ENCODE assay signal across 29 cellular contexts in genomic region chr4:9773464-9773863, GRCh38. TPM values are rescaled to one million over a fixed set of nuclear protein-coding genes. Genes with fewer than 3 reads are reported as not detected.
"Had no signal": no experiment of that assay in that cellular context is flagged by ENCODE, and none has a peak within 500 bp of the region (broad histone marks: within the 10 kb centered on the region; RNA-seq: fewer than 3 reads in every experiment).

No MANE protein-coding gene starts in this region.

- H3K36me3 ChIP-seq: adrenal gland, brain microvascular endothelial cell, breast epithelium had no signal

- H3K27me3 ChIP-seq: adrenal gland, body of pancreas, brain microvascular endothelial cell, breast epithelium had no signal

- H3K27ac ChIP-seq: adrenal gland, body of pancreas, brain microvascular endothelial cell, breast epithelium, VCaP had no signal

- H3K4me1 ChIP-seq: adrenal gland, body of pancreas, breast epithelium had no signal

- DNase-seq: activated CD4-positive, alpha-beta memory T cell treated with anti-CD3 and anti-CD28 coated beads, Interleukin-2, amount 10 ng/mL, durations not matched to agents 7 days and 5 days; activated CD4-positive, alpha-beta T cell treated with anti-CD3 and anti-CD28 coated beads for 1 hour; activated CD4-positive, alpha-beta T cell treated with anti-CD3 and anti-CD28 coated beads for 36 hours; activated CD4-positive, alpha-beta T cell treated with anti-CD3 and anti-CD28 coated beads for 48 hours; activated CD4-positive, alpha-beta T cell treated with anti-CD3 and anti-CD28 coated beads, Interleukin-2, amount 10 ng/mL, durations not matched to agents 7 days and 5 days; activated CD4-positive, alpha-beta T cell treated with anti-CD3 and anti-CD28 coated beads, Interleukin-2, amount 50 U/mL, for 48 hours; activated CD4-positive, CD25-positive, alpha-beta regulatory T cell; activated CD8-positive, alpha-beta memory T cell treated with anti-CD3 and anti-CD28 coated beads for 24 hours; activated CD8-positive, alpha-beta memory T cell treated with anti-CD3 and anti-CD28 coated beads, Interleukin-2, amount 10 ng/mL, durations not matched to agents 7 days and 5 days; activated CD8-positive, alpha-beta memory T cell treated with anti-CD3 and anti-CD28 coated beads, Interleukin-2, amount 50 U/mL, for 48 hours; activated CD8-positive, alpha-beta T cell treated with anti-CD3 and anti-CD28 coated beads, Interleukin-2, amount 10 ng/mL, durations not matched to agents 7 days and 5 days; activated effector memory CD4-positive, alpha-beta T cell treated with anti-CD3 and anti-CD28 coated beads, Interleukin-2, amount 50 U/mL, for 16 hours; activated gamma-delta T cell treated with Interleukin-2 at 50 U/mL for 16 hours; activated naive CD4-positive, alpha-beta T cell; activated naive CD4-positive, alpha-beta T cell treated with anti-CD3 and anti-CD28 coated beads for 36 hours; activated naive CD4-positive, alpha-beta T cell treated with anti-CD3 and anti-CD28 coated beads, Interleukin-2, amount 50 U/mL, for 16 hours; activated naive CD8-positive, alpha-beta T cell treated with anti-CD3 and anti-CD28 coated beads for 36 hours; activated T-cell treated with anti-CD3 and anti-CD28 coated beads, Interleukin-2, amount 50 U/mL, for 4 hours; activated T-cell treated with anti-CD3 and anti-CD28 coated beads, Interleukin-2, amount 50 U/mL, for 72 hours; adrenal gland; amniotic stem cell; aorta; body of pancreas; brain microvascular endothelial cell; central memory CD4-positive, alpha-beta T cell; T-helper 2 cell; T-helper 9 cell had no signal

- H3K4me3 ChIP-seq: adrenal gland, body of pancreas, breast epithelium had no signal

RNA-seq across cellular contexts. Expression of gene DRD5, which starts 8.0 kb away (rescaled TPM):
- polyA plus RNA-seq: adrenal gland, aorta had no signal
